In the genomic region with DNA sequence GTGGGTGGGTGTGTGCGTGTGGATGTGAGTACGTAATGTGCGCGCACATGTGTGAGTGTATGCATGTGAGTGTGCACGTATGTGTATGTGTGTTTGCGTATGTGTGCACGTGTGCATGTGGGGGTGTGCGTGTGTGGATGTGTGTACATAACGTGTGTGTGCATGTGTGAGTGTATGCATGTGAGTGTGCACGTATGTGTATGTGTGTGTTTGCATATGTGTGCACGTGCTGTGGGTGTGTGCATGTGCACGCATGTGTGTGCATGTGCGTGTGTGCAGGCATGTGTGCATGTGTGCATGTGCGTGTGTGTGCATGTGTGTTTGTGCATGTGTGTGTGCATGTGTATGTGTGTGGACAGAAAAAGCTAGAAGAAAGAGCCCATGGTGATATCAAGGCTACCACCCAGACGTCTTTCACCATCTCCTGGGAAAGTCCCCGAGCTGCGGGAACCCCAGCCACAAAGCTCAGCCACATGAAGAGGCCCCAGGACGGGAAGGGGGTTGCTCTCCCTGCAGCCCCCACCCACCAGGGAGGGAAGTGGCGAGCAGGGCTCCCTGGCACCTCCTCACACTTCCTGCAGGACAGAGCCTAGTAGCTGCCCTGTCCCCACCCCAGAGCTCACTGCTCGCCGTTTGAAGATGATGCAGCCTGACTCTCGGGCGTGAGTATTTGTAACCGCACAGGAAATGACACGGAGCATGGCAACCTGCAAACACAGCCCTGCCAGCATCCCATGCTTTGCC, we compare ENCODE assay signal across 8 cellular contexts.
DNase-seq lines count a peak whose midpoint lies in the region; ATAC-seq and TF ChIP-seq lines count a peak whose summit lies in the region.

No MANE protein-coding gene starts in this region.

- H3K27ac Mint-ChIP-seq in HFFc6 = no peak overlapping the region

- no peaks in the 10 kb centered on the region for H3K27me3 ChIP-seq in thyroid gland
- no peaks in the 10 kb centered on the region for H3K27me3 ChIP-seq in esophagus squamous epithelium

- H3K4me3 ChIP-seq in thyroid gland (replicated peaks in 1 of 3) (no peak overlapping the region), esophagus squamous epithelium (no peak overlapping the region)

- intact Hi-C loops in thyroid gland (cut with DNase I) (loop anchor here (5.0 to 10.0 kb wide), 2 partner anchors 116 to 327 kb away; no protein-coding TSS in a partner anchor), esophagus squamous epithelium (cut with DNase I) (no loop called here)

- TF ChIP-seq POLR2A in thyroid gland (IDR thresholded peaks at IDR 0.05) (no peak), esophagus squamous epithelium (IDR thresholded peaks at IDR 0.05) (no peak)

- no peaks in the 10 kb centered on the region; the same call in 1 of the 2 replicates for H3K27me3 Mint-ChIP-seq in HFFc6 (ENCODE audit: insufficient read depth)

- peaks cover 24% of the 10 kb centered on the region for H3K36me3 Mint-ChIP-seq in HFFc6 (ENCODE audit: low read depth)

- no peak overlapping the region for H3K4me3 Mint-ChIP-seq in HFFc6

- TF ChIP-seq CTCF in thyroid gland (IDR thresholded peaks at IDR 0.05) (no peak), HFFc6 (IDR thresholded peaks at IDR 0.05) (no peak), esophagus squamous epithelium (IDR thresholded peaks at IDR 0.05) (no peak)

- H3K9me3 ChIP-seq in thyroid gland (no peaks in the 10 kb centered on the region), esophagus squamous epithelium (peaks cover 0 to 35% (median 0%) of the 10 kb centered on the region in 3 donors)

- H3K4me1 ChIP-seq in thyroid gland = peaks cover 0 to 7% of the 10 kb centered on the region in 2 donors
- peaks cover 7 to 20% (median 9%) of the 10 kb centered on the region in 3 donors for H3K4me1 ChIP-seq in esophagus squamous epithelium

- 88 to 95% methylated on average over 21 to 24 of the region's 25 CpGs for WGBS in thyroid gland, 2 donors
- 75 to 78% methylated on average over 19 to 22 of the region's 25 CpGs for WGBS in esophagus squamous epithelium, 2 donors

- H3K36me3 ChIP-seq in thyroid gland = no peaks in the 10 kb centered on the region
- H3K36me3 ChIP-seq in esophagus squamous epithelium = no peaks in the 10 kb centered on the region

- ATAC-seq in GM21528 (IDR thresholded peaks at IDR 0.05; ENCODE audit: low FRiP score, unreplicated experiment) = peak; percentile 76

- peak; percentile 42 for DNase-seq in ELR (ENCODE audit: low read depth)
- DNase-seq in HT1080 (ENCODE audit: low read depth) = peak; percentile 95
- peak; percentile 76 for DNase-seq in activated CD8-positive, alpha-beta memory T cell treated with anti-CD3 and anti-CD28 coated beads, Interleukin-2, amount 50 U/mL, for 48 hours
- DNase-seq in stimulated activated CD4-positive, alpha-beta T cell treated with anti-CD3 and anti-CD28 coated beads, Interleukin-2, amount 100 ng/mL, for 24 hours = peak; percentile 50 to 64
- no peak for DNase-seq in thyroid gland
- DNase-seq in HFFc6 = no peak
- DNase-seq in esophagus squamous epithelium (lab: John Stamatoyannopoulos, UW) = no peak

- H3K27ac ChIP-seq in thyroid gland (no peak overlapping the region), esophagus squamous epithelium (no peak overlapping the region)

- peaks cover 12% of the 10 kb centered on the region for H3K4me1 Mint-ChIP-seq in HFFc6 (ENCODE audit: low read depth)

- peaks cover 5% of the 10 kb centered on the region; the same call in 1 of the 2 replicates for H3K9me3 Mint-ChIP-seq in HFFc6

Comparison
In these comparisons a context has a peak if more than half of its experiments do, and no peak if none do; other contexts are left out.
1. DNase-seq: peak in ELR (single experiment), HT1080 (single experiment), activated CD8-positive, alpha-beta memory T cell treated with anti-CD3 and anti-CD28 coated beads, Interleukin-2, amount 50 U/mL, for 48 hours (single experiment) and stimulated activated CD4-positive, alpha-beta T cell treated with anti-CD3 and anti-CD28 coated beads, Interleukin-2, amount 100 ng/mL, for 24 hours (2 of 2); none in thyroid gland (0 of 2), HFFc6 (single experiment) and esophagus squamous epithelium (single experiment).